18 cellular contexts compared by ENCODE assay signal in genomic region chr9:87525546-87526303, GRCh38. TPM values are rescaled to one million over a fixed set of nuclear protein-coding genes. Genes with fewer than 3 reads are reported as not detected.
DNase-seq lines count a peak whose midpoint lies in the region; ATAC-seq and TF ChIP-seq lines count a peak whose summit lies in the region.
"Had no signal": no experiment of that assay in that cellular context is flagged by ENCODE, and none has a peak within 500 bp of the region (broad histone marks: within the 10 kb centered on the region; RNA-seq: fewer than 3 reads in every experiment).

No MANE protein-coding gene starts in this region.

- H3K27ac ChIP-seq in A673 (ENCODE audit: low read depth, low read length, poor library complexity, severe bottlenecking) (peak overlapping the region; percentile 26), HUES48 (ENCODE audit: low read depth, low read length) (peak overlapping the region; percentile 21), esophagus muscularis mucosa (replicated peaks in 1 of 4) (no peak overlapping the region)
- H3K27ac ChIP-seq: 22Rv1; BLaER1 treated with 17β-estradiol and CSF1 and Interleukin-3, amounts not matched to agents 10 nM and 100 nM; HL-60 had no signal

- no peak overlapping the region for H3K4me3 Mint-ChIP-seq in nephron progenitor cell
- H3K4me3 Mint-ChIP-seq: CD4-positive, CD25-positive, alpha-beta regulatory T cell had no signal

- H3K36me3 ChIP-seq in A673 (ENCODE audit: insufficient read depth, low read length, poor library complexity, severe bottlenecking): peaks cover 54% of the 10 kb centered on the region
- peaks cover 11% of the 10 kb centered on the region for H3K36me3 ChIP-seq in HUES48 (ENCODE audit: control insufficient read depth, insufficient read depth, low read length)
- no peaks in the 10 kb centered on the region for H3K36me3 ChIP-seq in esophagus muscularis mucosa

- H3K36me3 Mint-ChIP-seq in nephron progenitor cell (ENCODE audit: low read depth): peaks cover 46% of the 10 kb centered on the region
- H3K36me3 Mint-ChIP-seq: CD4-positive, CD25-positive, alpha-beta regulatory T cell had no signal

- peaks cover 20% of the 10 kb centered on the region for H3K4me1 Mint-ChIP-seq in nephron progenitor cell
- H3K4me1 Mint-ChIP-seq: CD4-positive, CD25-positive, alpha-beta regulatory T cell had no signal

- H3K27ac Mint-ChIP-seq in nephron progenitor cell: peak overlapping the region; percentile 74

- CTCF ChIA-PET in A673 (lab: Charles Lee): interaction anchor here (0.6 kb wide), 1 partner anchor 185 kb away, joined by 3 read pairs; no protein-coding TSS in a partner anchor

- WGBS in esophagus muscularis mucosa: 83% methylated on average over 9 of the region's 9 CpGs

- H3K27me3 ChIP-seq in A673 (replicated peaks; ENCODE audit: insufficient read depth, low read depth, low read length, poor library complexity) (no peaks in the 10 kb centered on the region), HUES48 (ENCODE audit: control insufficient read depth, insufficient read depth, low read length) (no peaks in the 10 kb centered on the region), esophagus muscularis mucosa (no peaks in the 10 kb centered on the region)

- intact Hi-C loops in A673 (cut with micrococcal nuclease; ENCODE audit: unreplicated experiment) (no loop called here), esophagus muscularis mucosa (cut with DNase I) (no loop called here)

- H3K9ac ChIP-seq in HUES48 (ENCODE audit: low read depth, low read length): no peak overlapping the region
- H3K9ac ChIP-seq: BLaER1 treated with 17β-estradiol and CSF1 and Interleukin-3, amounts not matched to agents 10 nM and 100 nM had no signal

- DNase-seq in A673 (ENCODE audit: low spot score): peak; percentile 71
- peak; percentile 60 for DNase-seq in esophagus muscularis mucosa (ENCODE audit: extremely low spot score)
- no peak for DNase-seq in nephron progenitor cell
- DNase-seq in amniotic stem cell (lab: John Stamatoyannopoulos, UW): no peak
- no peak for DNase-seq in NCI-H2227 treated with DMSO at 0.1 percent for 48 hours (lab: John Stamatoyannopoulos, UW)
- DNase-seq in activated CD8-positive, alpha-beta memory T cell treated with anti-CD3 and anti-CD28 coated beads, Interleukin-2, amount 50 U/mL, for 48 hours: no peak
- DNase-seq: Calu3; CD4-positive, CD25-positive, alpha-beta regulatory T cell; DMS 273 treated with DMSO at 0.1 percent for 48 hours; GOT3; HCEC 1CT had no signal

- H3K9me3 Mint-ChIP-seq in nephron progenitor cell: no peaks in the 10 kb centered on the region
- H3K9me3 Mint-ChIP-seq: CD4-positive, CD25-positive, alpha-beta regulatory T cell had no signal

- BruUV-seq in A673 (replicated peaks; lab: Mats Ljungman, UMichigan): no TSS peak

- H3K9me3 ChIP-seq in A673 (ENCODE audit: low read depth, low read length, poor library complexity, severe bottlenecking) (no peaks in the 10 kb centered on the region), HUES48 (ENCODE audit: control insufficient read depth, insufficient read depth, low read length) (no peaks in the 10 kb centered on the region), esophagus muscularis mucosa (no peaks in the 10 kb centered on the region)
- H3K9me3 ChIP-seq: BLaER1 treated with 17β-estradiol and CSF1 and Interleukin-3, amounts not matched to agents 10 nM and 100 nM had no signal

- peaks cover 62% of the 10 kb centered on the region for H3K4me1 ChIP-seq in A673 (ENCODE audit: insufficient read depth, low read length, poor library complexity, severe bottlenecking)
- peaks cover 26% of the 10 kb centered on the region for H3K4me1 ChIP-seq in HUES48 (ENCODE audit: control insufficient read depth, insufficient read depth, low read length)
- H3K4me1 ChIP-seq in esophagus muscularis mucosa: peaks cover 0 to 68% (median 63%) of the 10 kb centered on the region in 4 donors

- POLR2A ChIA-PET in A673 (lab: Charles Lee; ENCODE audit: low non-redundant PET): no interaction called here

- no peak for TF ChIP-seq POLR2A in esophagus muscularis mucosa (IDR thresholded peaks at IDR 0.05; ENCODE audit: low read depth)

- TF ChIP-seq EP300 in esophagus muscularis mucosa (IDR thresholded peaks at IDR 0.05): no peak

- H3K27me3 Mint-ChIP-seq in nephron progenitor cell (ENCODE audit: low read depth, poor library complexity): no peaks in the 10 kb centered on the region
- H3K27me3 Mint-ChIP-seq: CD4-positive, CD25-positive, alpha-beta regulatory T cell had no signal

- H3K4me3 ChIP-seq in A673 (ENCODE audit: low read depth, low read length, poor library complexity, severe bottlenecking) (no peak overlapping the region), HUES48 (ENCODE audit: low read depth, low read length) (no peak overlapping the region), esophagus muscularis mucosa (no peak overlapping the region)
- H3K4me3 ChIP-seq: BLaER1 treated with 17β-estradiol and CSF1 and Interleukin-3, amounts not matched to agents 10 nM and 100 nM; GM12878 had no signal

- no peak for ATAC-seq in GM18907 (IDR thresholded peaks at IDR 0.05; ENCODE audit: unreplicated experiment)
- ATAC-seq: GM12878 had no signal

- TF ChIP-seq CTCF in A673 (conservative IDR thresholded peaks at IDR 0.05; ENCODE audit: low read depth, low read length): no peak
- TF ChIP-seq CTCF in esophagus muscularis mucosa (IDR thresholded peaks at IDR 0.05): no peak
- no peak for TF ChIP-seq CTCF in nephron progenitor cell (IDR thresholded peaks at IDR 0.05)

RNA-seq across cellular contexts. Expression of gene DAPK1, which starts 28.1 kb away (rescaled TPM):
- total RNA-seq in A673 (2021) (380 and 386 TPM in 2 replicates), esophagus muscularis mucosa (10 to 100 TPM; 51.7 to 96.8 (median 80.7) TPM)
- total RNA-seq: G401 had no signal

Comparison
In these comparisons a context has a peak if more than half of its experiments do, and no peak if none do; other contexts are left out.
1. DNase-seq: peak in A673 (single experiment) and esophagus muscularis mucosa (single experiment); none in nephron progenitor cell (single experiment), amniotic stem cell (single experiment), NCI-H2227 treated with DMSO at 0.1 percent for 48 hours (single experiment) and activated CD8-positive, alpha-beta memory T cell treated with anti-CD3 and anti-CD28 coated beads, Interleukin-2, amount 50 U/mL, for 48 hours (single experiment).
2. H3K27ac ChIP-seq: peak in A673 (single experiment) and HUES48 (single experiment); none in esophagus muscularis mucosa (0 of 4).